Comparison of ENCODE assay signal across 8 cellular contexts in the genomic region with DNA sequence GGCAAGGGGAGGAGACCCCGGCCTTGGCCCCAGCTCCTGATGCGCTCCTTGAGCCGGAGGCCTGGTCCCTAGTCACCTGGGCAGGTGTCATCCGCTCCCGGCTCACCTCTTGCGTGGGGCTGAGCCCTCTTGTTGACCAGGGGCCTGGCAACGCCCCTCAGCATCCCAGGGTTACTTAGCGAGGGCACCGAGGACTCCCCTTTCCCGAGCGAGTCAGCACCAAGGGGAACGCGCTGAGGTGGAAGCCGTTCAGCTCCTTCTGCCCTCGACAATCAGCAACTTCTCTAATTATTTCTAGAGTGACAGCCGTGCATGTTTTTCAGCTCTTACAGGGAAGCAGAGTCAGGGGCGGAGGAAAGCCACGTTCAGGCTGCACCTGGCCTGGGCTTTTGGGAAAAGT. TPM values are rescaled to one million over a fixed set of nuclear protein-coding genes. Genes with fewer than 3 reads are reported as not detected.
DNase-seq lines count a peak whose midpoint lies in the region; ATAC-seq and TF ChIP-seq lines count a peak whose summit lies in the region.

No MANE protein-coding gene starts in this region.

- 18% methylated on average over 8 of the region's 18 CpGs for WGBS in right lobe of liver (ENCODE audit: insufficient coverage, low coverage, low lambda C conversion rate, missing lambda C conversion rate)

- DNase-seq in activated naive CD4-positive, alpha-beta T cell (lab: John Stamatoyannopoulos, UW) = no peak
- DNase-seq in adipocyte (ENCODE audit: low read depth) (no peak), right lobe of liver (no peak), upper lobe of right lung (no peak), A172 (ENCODE audit: low spot score) (no peak)
- no peak for DNase-seq in stimulated activated CD4-positive, alpha-beta T cell treated with anti-CD3 and anti-CD28 coated beads, Interleukin-15, amount 100 ng/mL, for 24 hours

- H3K27me3 Mint-ChIP-seq in activated naive CD4-positive, alpha-beta T cell treated with anti-CD3 and anti-CD28 coated beads, Interleukin-2, amount 50 U/mL, for 24 hours = peaks cover 7% of the 10 kb centered on the region

- H3K4me1 ChIP-seq in adipocyte (ENCODE audit: control insufficient read depth, insufficient read depth, low read length) (peaks cover 22% of the 10 kb centered on the region), right lobe of liver (peaks cover 0 to 13% (median 6%) of the 10 kb centered on the region in 4 donors), upper lobe of right lung (peaks cover 7% of the 10 kb centered on the region)

- ATAC-seq in right lobe of liver = no peak
- no peak for ATAC-seq in upper lobe of right lung
- no peak for ATAC-seq in HG03135 (IDR thresholded peaks at IDR 0.05; ENCODE audit: unreplicated experiment)

- peak overlapping the region; percentile 12 for H3K27ac Mint-ChIP-seq in activated naive CD4-positive, alpha-beta T cell treated with anti-CD3 and anti-CD28 coated beads, Interleukin-2, amount 50 U/mL, for 24 hours

- no peaks in the 10 kb centered on the region for H3K36me3 ChIP-seq in adipocyte (ENCODE audit: control insufficient read depth, insufficient read depth, low read length, severe bottlenecking)
- no peaks in the 10 kb centered on the region for H3K36me3 ChIP-seq in right lobe of liver
- H3K36me3 ChIP-seq in upper lobe of right lung = no peaks in the 10 kb centered on the region

- H3K27me3 ChIP-seq in adipocyte (replicated peaks; ENCODE audit: control insufficient read depth, insufficient read depth, low read length) (no peaks in the 10 kb centered on the region), right lobe of liver (no peaks in the 10 kb centered on the region), upper lobe of right lung (peaks cover 3% of the 10 kb centered on the region)

- H3K9ac ChIP-seq in adipocyte (ENCODE audit: low read length) = peak overlapping the region; percentile 79

- peaks cover 21% of the 10 kb centered on the region for H3K4me1 Mint-ChIP-seq in activated naive CD4-positive, alpha-beta T cell treated with anti-CD3 and anti-CD28 coated beads, Interleukin-2, amount 50 U/mL, for 24 hours

- H3K4me3 ChIP-seq in adipocyte (ENCODE audit: low read length) (peak overlapping the region; percentile 82), right lobe of liver (peak overlapping the region; percentile 35 to 50 (median 39)), upper lobe of right lung (peak overlapping the region; percentile 56)

- no peak for TF ChIP-seq CTCF in right lobe of liver (IDR thresholded peaks at IDR 0.05)
- no peak for TF ChIP-seq CTCF in upper lobe of right lung (IDR thresholded peaks at IDR 0.05)

- H3K9me3 ChIP-seq in adipocyte (ENCODE audit: control insufficient read depth, low read length) (no peaks in the 10 kb centered on the region), right lobe of liver (no peaks in the 10 kb centered on the region), upper lobe of right lung (no peaks in the 10 kb centered on the region)

- H3K27ac ChIP-seq in right lobe of liver = no peak overlapping the region
- no peak overlapping the region for H3K27ac ChIP-seq in upper lobe of right lung

- H3K9me3 Mint-ChIP-seq in activated naive CD4-positive, alpha-beta T cell treated with anti-CD3 and anti-CD28 coated beads, Interleukin-2, amount 50 U/mL, for 24 hours = no peaks in the 10 kb centered on the region

- intact Hi-C loops in right lobe of liver (cut with DNase I) (loop anchor here (5.0 to 10.0 kb wide), 3 partner anchors 54 to 341 kb away; no protein-coding TSS in a partner anchor), upper lobe of right lung (cut with DNase I) (loop anchor here (10.0 kb wide), 2 partner anchors 294 to 334 kb away; a partner anchor contains a TSS)

- TF ChIP-seq POLR2A in right lobe of liver (IDR thresholded peaks at IDR 0.05) = no peak

- H3K36me3 Mint-ChIP-seq in activated naive CD4-positive, alpha-beta T cell treated with anti-CD3 and anti-CD28 coated beads, Interleukin-2, amount 50 U/mL, for 24 hours = no peaks in the 10 kb centered on the region

- peak overlapping the region; percentile 78 for H3K4me3 Mint-ChIP-seq in activated naive CD4-positive, alpha-beta T cell treated with anti-CD3 and anti-CD28 coated beads, Interleukin-2, amount 50 U/mL, for 24 hours

RNA-seq across cellular contexts. Expression of a gene that starts 0.5 kb away (rescaled TPM):
- total RNA-seq in right lobe of liver (under 1 TPM in 5 of 6 experiments, not detected in 1; 0.13 to 0.53 (median 0.25) TPM), upper lobe of right lung (1.9 TPM)
- 0.74 and 4.3 TPM in 2 replicates for total RNA-seq in A172 (2014; rRNA removed; shearing (Covaris generic))
